In genomic region chr18:49177812-49178211, GRCh38 we compare ENCODE assay signal across 1 cellular context.
TF ChIP-seq lines count a peak whose summit lies in the region.

No MANE protein-coding gene starts in this region.

TF ChIP-seq in SK-N-SH, 30 proteins besides CTCF, POLR2A, EP300 and RAD21 (continued from another document):
- TF ChIP-seq MAX (IDR thresholded peaks at IDR 0.05; ENCODE audit: low read depth) (no peak), MEF2A (IDR thresholded peaks at IDR 0.05; ENCODE audit: borderline replicate concordance, low read depth) (no peak), USF2 (IDR thresholded peaks at IDR 0.05; ENCODE audit: borderline replicate concordance, low read depth, low read length) (no peak)
TF ChIP-seq in SK-N-SH: peak in this region for 3.
